Comparison of ENCODE assay signal across 1 cellular context in genomic region chr7:96707901-96708774, GRCh38.
TF ChIP-seq lines count a peak whose summit lies in the region.

No MANE protein-coding gene starts in this region.

TF ChIP-seq in WTC11, 78 proteins besides CTCF, POLR2A, EP300 and RAD21 (continued from another document):
- TF ChIP-seq ZSCAN18 (CRISPR knock-in tag; IDR thresholded peaks at IDR 0.05): no peak
- no peak for TF ChIP-seq NR2C2 (CRISPR knock-in tag; IDR thresholded peaks at IDR 0.05)
- no peak for TF ChIP-seq ATF1 (CRISPR knock-in tag; IDR thresholded peaks at IDR 0.05)
- no peak for TF ChIP-seq CREM (CRISPR knock-in tag; IDR thresholded peaks at IDR 0.05)
- TF ChIP-seq ELF4 (CRISPR knock-in tag; IDR thresholded peaks at IDR 0.05; ENCODE audit: low read depth): no peak
- TF ChIP-seq ZNF232 (CRISPR knock-in tag; IDR thresholded peaks at IDR 0.05): no peak
- no peak for TF ChIP-seq ERG (CRISPR knock-in tag; IDR thresholded peaks at IDR 0.05)
